23 cellular contexts compared by ENCODE assay signal in the genomic region with DNA sequence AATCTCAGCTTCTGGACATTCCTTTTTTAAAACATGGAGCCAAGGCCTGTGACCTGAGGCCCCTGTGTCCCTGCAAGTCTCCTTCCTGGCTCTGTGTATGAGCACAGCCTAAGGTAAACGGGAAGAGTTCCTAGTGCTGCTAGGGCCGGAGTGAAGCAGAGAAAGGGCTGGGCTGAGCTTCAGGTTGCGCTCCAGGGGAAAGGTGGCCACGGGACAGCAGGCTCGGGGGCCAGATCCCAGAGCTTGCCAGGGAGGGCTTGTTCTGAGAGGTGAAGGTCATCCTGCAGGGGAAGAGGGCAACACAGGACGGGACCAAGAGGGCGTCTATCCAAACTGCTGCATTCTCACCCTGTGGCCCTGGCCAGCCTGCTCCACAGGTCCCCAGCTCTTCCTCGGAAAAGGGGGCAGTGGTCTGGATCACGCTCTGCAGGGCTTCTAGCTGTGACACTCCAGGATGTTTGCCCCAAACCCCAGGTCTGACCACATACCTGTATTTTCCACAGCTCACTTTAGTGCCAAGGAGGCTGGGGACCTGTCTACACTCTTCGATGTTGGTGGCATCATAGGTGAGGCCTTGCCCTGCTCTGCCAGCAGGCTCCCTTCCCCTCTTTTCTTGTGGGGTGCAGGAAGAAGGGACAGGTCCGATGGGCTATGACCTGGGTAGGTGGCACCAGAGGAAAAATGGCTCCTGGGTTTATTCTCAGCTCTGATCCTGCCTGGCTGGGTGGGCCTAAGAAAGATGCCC. TPM values are rescaled to one million over a fixed set of nuclear protein-coding genes. Genes with fewer than 3 reads are reported as not detected.
DNase-seq lines count a peak whose midpoint lies in the region; ATAC-seq and TF ChIP-seq lines count a peak whose summit lies in the region.
"Had no signal": no experiment of that assay in that cellular context is flagged by ENCODE, and none has a peak within 500 bp of the region (broad histone marks: within the 10 kb centered on the region; RNA-seq: fewer than 3 reads in every experiment).

No MANE protein-coding gene starts in this region.

- H3K4ac ChIP-seq in IMR-90 (ENCODE audit: low read depth, low read length) (peak overlapping the region; percentile 75), neuronal stem cell (ENCODE audit: low read length) (no peak overlapping the region)

- peak overlapping the region; percentile 56 for H2BK5ac ChIP-seq in IMR-90 (ENCODE audit: low read depth, low read length, poor library complexity, severe bottlenecking)
- peak overlapping the region; percentile 40 for H2BK5ac ChIP-seq in neuronal stem cell (ENCODE audit: low read length)

- dilution Hi-C loops in IMR-90 (cut with HindIII; ENCODE audit: low sequenced_read_pairs, unreplicated experiment), result no loop called here

- H3K4me3 ChIP-seq in AG04450 (ENCODE audit: low read depth, low read length) (no peak overlapping the region), IMR-90 (ENCODE audit: insufficient read depth, low read depth, low read length) (no peak overlapping the region), epithelial cell of esophagus (ENCODE audit: low read length) (peak overlapping the region; percentile 6), neuronal stem cell (ENCODE audit: low read length in 2 of 2) (no peak overlapping the region), aorta (ENCODE audit: low read length in 2 of 2) (no peak overlapping the region)
- H3K4me3 ChIP-seq: K562, lower lobe of right lung had no signal

- no peak overlapping the region for H3K56ac ChIP-seq in IMR-90 (ENCODE audit: extremely low read depth, insufficient read depth, low read length)

- no peaks in the 10 kb centered on the region for H3K9me3 Mint-ChIP-seq in activated naive CD8-positive, alpha-beta T cell treated with anti-CD3 and anti-CD28 coated beads, Interleukin-2, amount 50 U/mL, for 24 hours
- H3K9me3 Mint-ChIP-seq: naive B cell, T-cell had no signal

- peak overlapping the region; percentile 40 to 70 for H4K8ac ChIP-seq in IMR-90 (ENCODE audit: low read depth in 2 of 2, low read length in 2 of 2)
- no peak overlapping the region for H4K8ac ChIP-seq in neuronal stem cell (ENCODE audit: low read depth, low read length)

- H2BK12ac ChIP-seq in neuronal stem cell (ENCODE audit: low read length), result no peak overlapping the region

- TF ChIP-seq RAD21 in IMR-90 (IDR thresholded peaks at IDR 0.05; ENCODE audit: low read length), result no peak

- no peaks in the 10 kb centered on the region for H3K4me1 Mint-ChIP-seq in activated naive CD8-positive, alpha-beta T cell treated with anti-CD3 and anti-CD28 coated beads, Interleukin-2, amount 50 U/mL, for 24 hours
- H3K4me1 Mint-ChIP-seq: T-cell had no signal

- peak overlapping the region; percentile 18; the same call in 1 of the 2 replicates for H3K4me2 ChIP-seq in IMR-90 (ENCODE audit: low read depth, low read length)
- no peak overlapping the region for H3K4me2 ChIP-seq in neuronal stem cell (ENCODE audit: insufficient read depth, low read length, poor library complexity, severe bottlenecking)

- 90% methylated on average over 2 of the region's 11 CpGs; no CpG with 5 or more reads in 1 of the 2 experiments for WGBS in IMR-90 (ENCODE audit: extremely low coverage in 2 of 2, insufficient read length in 1 of 2), 2 experiments
- no CpG with 5 or more reads among the region's 11 CpGs for WGBS in neuronal stem cell (ENCODE audit: extremely low coverage in 2 of 2, insufficient read length in 2 of 2, insufficient replicate concordance in 1 of 2), 2 donors
- 81 to 86% methylated on average over 11 of the region's 11 CpGs for WGBS in aorta, 2 donors

- H3K4me3 Mint-ChIP-seq in activated naive CD8-positive, alpha-beta T cell treated with anti-CD3 and anti-CD28 coated beads, Interleukin-2, amount 50 U/mL, for 24 hours, result no peak overlapping the region
- H3K4me3 Mint-ChIP-seq: T-cell had no signal

- H3K79me1 ChIP-seq in IMR-90 (ENCODE audit: low read depth in 1 of 2, low read length in 2 of 2) (no peaks in the 10 kb centered on the region), neuronal stem cell (ENCODE audit: low read depth, low read length) (no peaks in the 10 kb centered on the region)

- POLR2A ChIA-PET in AG04450 (lab: Yijun Ruan, JAX), result interaction anchor here (0.5 kb wide), 1 partner anchor 295 kb away, joined by 6 read pairs; no protein-coding TSS in a partner anchor
- POLR2A ChIA-PET in IMR-90 (lab: Charles Lee; ENCODE audit: unreplicated experiment), result no interaction called here

- no peak overlapping the region for H3K27ac Mint-ChIP-seq in activated naive CD8-positive, alpha-beta T cell treated with anti-CD3 and anti-CD28 coated beads, Interleukin-2, amount 50 U/mL, for 24 hours
- H3K27ac Mint-ChIP-seq: T-cell had no signal

- peak overlapping the region; percentile 88 for H2AFZ ChIP-seq in IMR-90 (replicated peaks; ENCODE audit: low read length, poor library complexity)
- H2AFZ ChIP-seq in neuronal stem cell (ENCODE audit: low read length), result peak overlapping the region; percentile 45

- H3K27me3 ChIP-seq in AG04450 (ENCODE audit: control insufficient read depth, insufficient read depth, low read length) (no peaks in the 10 kb centered on the region), IMR-90 (ENCODE audit: control insufficient read depth, insufficient read depth, low read length) (no peaks in the 10 kb centered on the region), neuronal stem cell (ENCODE audit: control insufficient read depth in 3 of 3, insufficient read depth in 3 of 3, low read depth in 1 of 3, low read length in 3 of 3) (no peaks in the 10 kb centered on the region), aorta (ENCODE audit: control insufficient read depth in 1 of 2, insufficient read depth in 2 of 2, low read length in 1 of 2) (no peaks in the 10 kb centered on the region)

- peak overlapping the region; percentile 40 for H2AK9ac ChIP-seq in IMR-90 (replicated peaks; ENCODE audit: low read depth, low read length, poor library complexity)

- peak overlapping the region; percentile 76 for H4K91ac ChIP-seq in IMR-90 (ENCODE audit: insufficient read depth, low read depth, low read length)
- no peak overlapping the region for H4K91ac ChIP-seq in neuronal stem cell (ENCODE audit: low read depth, low read length, poor library complexity)

- H3K36me3 ChIP-seq in IMR-90 (ENCODE audit: control insufficient read depth, insufficient read depth, low read length) (no peaks in the 10 kb centered on the region), neuronal stem cell (replicated peaks in 1 of 2; ENCODE audit: control insufficient read depth in 2 of 2, insufficient read depth in 2 of 2, low read length in 2 of 2) (peaks cover 0 to 2% of the 10 kb centered on the region in 2 donors), aorta (ENCODE audit: control insufficient read depth in 1 of 2, insufficient read depth in 2 of 2, low read length in 1 of 2) (no peaks in the 10 kb centered on the region)
- H3K36me3 ChIP-seq: lower lobe of right lung had no signal

- no peak for TF ChIP-seq POLR2A in IMR-90 (IDR thresholded peaks at IDR 0.05; ENCODE audit: low read depth, low read length)

- DNase-seq in AG04450 (ENCODE audit: low read depth, low spot score) (no peak), IMR-90 (no peak), epithelial cell of esophagus (ENCODE audit: low read depth) (no peak), neuronal stem cell (ENCODE audit: low spot score) (no peak), COR-L47 (lab: John Stamatoyannopoulos, UW) (no peak), aorta (no peak)
- no peak for DNase-seq in activated naive CD8-positive, alpha-beta T cell treated with anti-CD3 and anti-CD28 coated beads, Interleukin-2, amount 50 U/mL, for 24 hours
- no peak for DNase-seq in stimulated activated CD4-positive, alpha-beta T cell treated with anti-CD3 and anti-CD28 coated beads, Interleukin-4, amount 100 ng/mL, for 1 hour
- DNase-seq: ACHN; activated CD4-positive, alpha-beta T cell treated with anti-CD3 and anti-CD28 coated beads, Interleukin-2, amount 50 U/mL, for 48 hours; activated naive CD4-positive, alpha-beta T cell; activated T-cell treated with anti-CD3 and anti-CD28 coated beads, Interleukin-2, amount 50 U/mL, for 1 hour; anterior cingulate cortex; effector memory CD4-positive, alpha-beta T cell; hypothalamus; islet precursor cell; lower lobe of right lung; naive B cell; NCI-H187 treated with DMSO at 0.1 percent for 48 hours; NCI-H345; T-cell had no signal

- ATAC-seq in IMR-90 (ENCODE audit: low read depth), result no peak
- no peak for ATAC-seq in activated naive CD8-positive, alpha-beta T cell treated with anti-CD3 and anti-CD28 coated beads, Interleukin-2, amount 50 U/mL, for 24 hours
- no peak for ATAC-seq in aorta (ENCODE audit: low FRiP score)
- ATAC-seq: K562, lower lobe of right lung, T-cell had no signal

- peak overlapping the region; percentile 75 for H2BK120ac ChIP-seq in IMR-90 (ENCODE audit: low read depth, low read length)
- H2BK120ac ChIP-seq in neuronal stem cell (ENCODE audit: low read depth, low read length), result no peak overlapping the region

- no TSS peak for BruUV-seq in IMR-90 (replicated peaks; lab: Mats Ljungman, UMichigan)

- in situ Hi-C loops in IMR-90 (cut with MboI; ENCODE audit: low sequenced_read_pairs), result no loop called here

- no peaks in the 10 kb centered on the region; the same call in 1 of the 2 replicates for H3K9me3 ChIP-seq in AG04450 (ENCODE audit: control insufficient read depth, insufficient read depth, low read length)
- no peaks in the 10 kb centered on the region for H3K9me3 ChIP-seq in IMR-90 (ENCODE audit: control insufficient read depth, insufficient read depth, low read length)
- peaks cover 0 to 2% of the 10 kb centered on the region in 2 donors for H3K9me3 ChIP-seq in neuronal stem cell (replicated peaks in 1 of 2; ENCODE audit: control insufficient read depth in 2 of 2, insufficient read depth in 1 of 2, low read depth in 1 of 2, low read length in 2 of 2)
- no peaks in the 10 kb centered on the region for H3K9me3 ChIP-seq in aorta (ENCODE audit: control insufficient read depth, low read length)
- H3K9me3 ChIP-seq: lower lobe of right lung had no signal

- H3K9ac ChIP-seq in IMR-90 (ENCODE audit: low read depth, low read length), result no peak overlapping the region
- H3K9ac ChIP-seq in neuronal stem cell (ENCODE audit: low read depth, low read length, poor library complexity), result peak overlapping the region; percentile 63

- peak overlapping the region; percentile 35 for H4K5ac ChIP-seq in IMR-90 (ENCODE audit: low read depth, low read length)

- CTCF ChIA-PET in AG04450 (lab: Charles Lee) (interaction anchor here (0.7 to 2.7 kb wide), 7 partner anchors 8 to 485 kb away, joined by 3 to 24 read pairs (median 8); no protein-coding TSS in a partner anchor), IMR-90 (lab: Yijun Ruan, JAX) (no interaction called here)

- peak overlapping the region; percentile 81; the same call in 2 of the 3 replicates for H2BK15ac ChIP-seq in IMR-90 (ENCODE audit: low read depth, low read length)
- H2BK15ac ChIP-seq in neuronal stem cell (ENCODE audit: low read length), result no peak overlapping the region

- H3K27me3 Mint-ChIP-seq in activated naive CD8-positive, alpha-beta T cell treated with anti-CD3 and anti-CD28 coated beads, Interleukin-2, amount 50 U/mL, for 24 hours, result peaks cover 2% of the 10 kb centered on the region
- H3K27me3 Mint-ChIP-seq: naive B cell had no signal

- peak overlapping the region; percentile 61 for H2BK20ac ChIP-seq in IMR-90 (ENCODE audit: low read depth, low read length)

- TF ChIP-seq CTCF in AG04450 (IDR thresholded peaks at IDR 0.05; ENCODE audit: low read depth, low read length), result no peak
- no peak for TF ChIP-seq CTCF in IMR-90 (conservative IDR thresholded peaks at IDR 0.05; ENCODE audit: low read depth, low read length)
- TF ChIP-seq CTCF in epithelial cell of esophagus (IDR thresholded peaks at IDR 0.05; ENCODE audit: insufficient read depth, low read depth, low read length, missing control alignments), result no peak

- no peaks in the 10 kb centered on the region for H4K20me1 ChIP-seq in IMR-90 (ENCODE audit: insufficient read depth, low read length)

- peak overlapping the region; percentile 5; the same call in 1 of the 2 replicates for H3K23ac ChIP-seq in IMR-90 (ENCODE audit: low read depth, low read length)
- H3K23ac ChIP-seq in neuronal stem cell (ENCODE audit: low read depth, low read length, poor library complexity), result peak overlapping the region; percentile 81

- H2AK5ac ChIP-seq in IMR-90 (ENCODE audit: low read depth, low read length) (peak overlapping the region; percentile 45; the same call in 1 of the 2 replicates), neuronal stem cell (ENCODE audit: low read depth, low read length) (peak overlapping the region; percentile 90)

- peak overlapping the region; percentile 65 for H3K27ac ChIP-seq in AG04450 (ENCODE audit: low read depth, low read length)
- peak overlapping the region; percentile 18 for H3K27ac ChIP-seq in IMR-90 (ENCODE audit: insufficient read depth, low read length)
- H3K27ac ChIP-seq in neuronal stem cell (replicated peaks; ENCODE audit: low read length), result no peak overlapping the region
- no peak overlapping the region for H3K27ac ChIP-seq in aorta (ENCODE audit: low read depth in 1 of 2, low read length in 2 of 2)
- H3K27ac ChIP-seq: lower lobe of right lung, VCaP had no signal

- peaks cover 19% of the 10 kb centered on the region for H3K9me1 ChIP-seq in IMR-90 (ENCODE audit: insufficient read depth, low read length)

- H3K36me3 Mint-ChIP-seq in activated naive CD8-positive, alpha-beta T cell treated with anti-CD3 and anti-CD28 coated beads, Interleukin-2, amount 50 U/mL, for 24 hours (ENCODE audit: low read depth), result no peaks in the 10 kb centered on the region
- H3K36me3 Mint-ChIP-seq: T-cell had no signal

- intact Hi-C loops in IMR-90 (cut with micrococcal nuclease), result no loop called here
- intact Hi-C loops in aorta (cut with DNase I), result no loop called here

- H3K18ac ChIP-seq in IMR-90 (ENCODE audit: low read depth, low read length) (peak overlapping the region; percentile 52), neuronal stem cell (ENCODE audit: low read length) (peak overlapping the region; percentile 77)

- H3K14ac ChIP-seq in IMR-90 (replicated peaks; ENCODE audit: low read depth, low read length) (peak overlapping the region; percentile 69), neuronal stem cell (ENCODE audit: low read length) (no peak overlapping the region)

- H3K4me1 ChIP-seq in IMR-90 (ENCODE audit: control insufficient read depth, insufficient read depth, low read length) (peaks cover 11% of the 10 kb centered on the region), neuronal stem cell (ENCODE audit: control insufficient read depth in 2 of 2, insufficient read depth in 1 of 2, low read depth in 1 of 2, low read length in 2 of 2) (peaks cover 5 to 8% of the 10 kb centered on the region in 2 donors), aorta (ENCODE audit: control insufficient read depth in 1 of 2, insufficient read depth in 2 of 2, low read length in 2 of 2) (no peaks in the 10 kb centered on the region)
- H3K4me1 ChIP-seq: lower lobe of right lung had no signal

RNA-seq across cellular contexts. Expression of gene SLC37A2, which starts 20.4 kb away (rescaled TPM):
- polyA plus RNA-seq in AG04450 (2011; rRNA removed) (0.79 and 0.99 TPM in 2 replicates), IMR-90 (2012; rRNA removed) (1.1 and 1.5 TPM in 2 replicates), aorta (1 to 10 TPM in 1 of 2 donors, under 1 TPM in 1; 0.72 to 6.8 TPM)
- 1.5 TPM in 2 replicates for polyA minus RNA-seq in AG04450 (2011; rRNA and poly(A)+ RNA removed)
- total RNA-seq in IMR-90 (2012; rRNA removed) (0.72 and 0.83 TPM in 2 replicates), aorta (10 to 100 TPM in 1 of 2 donors, 1 to 10 TPM in 1; 9.1 to 11.8 TPM)
- 0.83 and 1.4 TPM in 2 replicates for polyA plus RNA-seq in IMR-90 (2012; cell fraction: cytosol; rRNA removed)
- polyA plus RNA-seq in IMR-90 (2012; cell fraction: nucleus; rRNA removed; ENCODE audit: low replicate concordance), result 2.5 and 4.2 TPM in 2 replicates
- 0.66 TPM for polyA plus RNA-seq in neuronal stem cell (2013, experiment 1 of 2)
- 0.64 TPM for polyA plus RNA-seq in neuronal stem cell (2013, experiment 2 of 2)

RNA-seq across cellular contexts. Expression of gene TMEM218, which starts 27.9 kb away (rescaled TPM):
- 28.4 and 29.9 TPM in 2 replicates for polyA plus RNA-seq in AG04450 (2011; rRNA removed)
- polyA minus RNA-seq in AG04450 (2011; rRNA and poly(A)+ RNA removed), result 12.0 and 13.2 TPM in 2 replicates
- 19.4 and 24.4 TPM in 2 replicates for total RNA-seq in IMR-90 (2012; rRNA removed)
- polyA plus RNA-seq in IMR-90 (2012; rRNA removed), result 17.7 and 23.0 TPM in 2 replicates
- polyA plus RNA-seq in IMR-90 (2012; cell fraction: cytosol; rRNA removed), result 22.3 and 22.4 TPM in 2 replicates
- polyA plus RNA-seq in IMR-90 (2012; cell fraction: nucleus; rRNA removed; ENCODE audit: low replicate concordance), result 16.7 and 47.5 TPM in 2 replicates
- 25.3 TPM for polyA plus RNA-seq in neuronal stem cell (2013, experiment 1 of 2)
- 23.3 TPM for polyA plus RNA-seq in neuronal stem cell (2013, experiment 2 of 2)
- 10 to 100 TPM in 1 of 2 donors, 1 to 10 TPM in 1; 9.9 to 16.9 TPM for total RNA-seq in aorta
- polyA plus RNA-seq in aorta, result 10 to 100 TPM; 31.9 to 34.7 TPM

Comparison
In these comparisons a context has a peak if more than half of its experiments do, and no peak if none do; other contexts are left out.
1. H3K27ac ChIP-seq: peak in AG04450 (single experiment) and IMR-90 (single experiment); none in neuronal stem cell (single experiment) and aorta (0 of 2).